18 cellular contexts compared by ENCODE assay signal in genomic region chr5:36034536-36035134, GRCh38. TPM values are rescaled to one million over a fixed set of nuclear protein-coding genes. Genes with fewer than 3 reads are reported as not detected.
"Had no signal": no experiment of that assay in that cellular context is flagged by ENCODE, and none has a peak within 500 bp of the region (broad histone marks: within the 10 kb centered on the region; RNA-seq: fewer than 3 reads in every experiment).

No MANE protein-coding gene starts in this region.

RNA-seq across cellular contexts. Expression of gene UGT3A2, which starts 32.0 kb away (rescaled TPM):
- total RNA-seq: activated B cell treated with CpG ODN at 0.5 μM for 24 hours; activated CD4-positive, alpha-beta memory T cell treated with anti-CD3 and anti-CD28 coated beads for 36 hours; activated CD4-positive, alpha-beta T cell treated with anti-CD3 and anti-CD28 coated beads, Interleukin-2, amount 10 ng/mL, durations not matched to agents 24 days and 14 days; activated CD8-positive, alpha-beta memory T cell treated with anti-CD3 and anti-CD28 coated beads for 36 hours; activated CD8-positive, alpha-beta T cell treated with anti-CD3 and anti-CD28 coated beads for 36 hours; activated naive CD4-positive, alpha-beta T cell treated with anti-CD3 and anti-CD28 coated beads for 36 hours; activated naive CD8-positive, alpha-beta T cell treated with anti-CD3 and anti-CD28 coated beads for 36 hours; activated T-cell treated with anti-CD3 and anti-CD28 coated beads, Interleukin-2, amount 50 U/mL, for 4 hours; activated T-cell treated with anti-CD3 and anti-CD28 coated beads, Interleukin-2, amount 50 U/mL, for 72 hours; activated T-helper 1 cell treated with anti-CD3 and anti-CD28 coated beads, Interleukin-12 subunit alpha, Interleukin-12 subunit beta, Interleukin-2, Interleukin-4 antibody, amounts not matched to agents 30 ng/mL and 10 ng/mL and 1 ng/mL, durations not matched to agents 14 hours and 24 hours and 36 hours; aorta; body of pancreas; breast epithelium; cardiac septum had no signal

RNA-seq across cellular contexts. Expression of gene UGT3A1, which starts 43.4 kb away (rescaled TPM):
- total RNA-seq: activated B cell treated with CpG ODN at 0.5 μM for 24 hours; activated CD4-positive, alpha-beta memory T cell treated with anti-CD3 and anti-CD28 coated beads for 36 hours; activated CD4-positive, alpha-beta T cell treated with anti-CD3 and anti-CD28 coated beads, Interleukin-2, amount 10 ng/mL, durations not matched to agents 24 days and 14 days; activated CD8-positive, alpha-beta memory T cell treated with anti-CD3 and anti-CD28 coated beads for 36 hours; activated CD8-positive, alpha-beta T cell treated with anti-CD3 and anti-CD28 coated beads for 36 hours; activated naive CD4-positive, alpha-beta T cell treated with anti-CD3 and anti-CD28 coated beads for 36 hours; activated naive CD4-positive, alpha-beta T cell treated with anti-CD3 and anti-CD28 coated beads, Interleukin-2, amount 50 U/mL, for 72 hours; activated naive CD8-positive, alpha-beta T cell treated with anti-CD3 and anti-CD28 coated beads for 36 hours; activated T-cell treated with anti-CD3 and anti-CD28 coated beads, Interleukin-2, amount 50 U/mL, for 4 hours; activated T-cell treated with anti-CD3 and anti-CD28 coated beads, Interleukin-2, amount 50 U/mL, for 72 hours; activated T-helper 1 cell treated with anti-CD3 and anti-CD28 coated beads, Interleukin-12 subunit alpha, Interleukin-12 subunit beta, Interleukin-2, Interleukin-4 antibody, amounts not matched to agents 30 ng/mL and 10 ng/mL and 1 ng/mL, durations not matched to agents 14 hours and 24 hours and 36 hours; activated T-helper 17 cell treated with anti-CD3 and anti-CD28 coated beads, Interleukin-2, amount 50 U/mL, for 72 hours; adrenal gland; aorta; body of pancreas; breast epithelium; cardiac septum; cerebellum had no signal
